Comparison of ENCODE assay signal across 21 cellular contexts in the genomic region with DNA sequence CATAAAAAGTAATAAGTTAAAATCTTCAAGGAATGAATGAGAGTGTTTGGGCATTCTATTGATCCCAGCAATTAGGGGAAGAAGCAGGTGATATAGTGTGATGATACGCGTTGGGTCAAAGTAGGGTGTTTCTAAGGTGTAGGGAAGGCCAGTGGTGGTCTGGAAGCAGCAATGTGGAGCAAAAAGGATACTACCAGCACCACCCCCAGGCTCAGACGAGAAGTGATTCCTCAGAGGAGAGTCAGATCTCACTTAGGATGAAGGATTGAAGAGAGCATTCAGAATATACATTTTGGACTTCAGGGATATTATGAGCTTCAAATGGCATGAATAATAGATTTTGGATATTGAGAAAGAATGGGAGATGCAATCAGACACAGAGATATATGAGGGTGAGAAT.
"Had no signal": no experiment of that assay in that cellular context is flagged by ENCODE, and none has a peak within 500 bp of the region (broad histone marks: within the 10 kb centered on the region; RNA-seq: fewer than 3 reads in every experiment).

No MANE protein-coding gene starts in this region.

- H3K27ac ChIP-seq: ascending aorta, body of pancreas, Peyer's patch, RWPE1, SJCRH30, WERI-Rb-1 had no signal

- H3K4me1 Mint-ChIP-seq: activated CD8-positive, alpha-beta memory T cell treated with anti-CD3 and anti-CD28 coated beads, Interleukin-2, amount 10 ng/mL, durations not matched to agents 7 days and 5 days; activated naive CD8-positive, alpha-beta T cell treated with anti-CD3 and anti-CD28 coated beads, Interleukin-2, amount 50 U/mL, for 24 hours had no signal

- H3K9me3 ChIP-seq: ascending aorta, body of pancreas, Peyer's patch, SJCRH30 had no signal

- H3K4me1 ChIP-seq: ascending aorta, body of pancreas, Peyer's patch, SJCRH30 had no signal

- H3K4me3 Mint-ChIP-seq: activated CD8-positive, alpha-beta memory T cell treated with anti-CD3 and anti-CD28 coated beads, Interleukin-2, amount 10 ng/mL, durations not matched to agents 7 days and 5 days; activated CD8-positive, alpha-beta T cell treated with anti-CD3 and anti-CD28 coated beads, Interleukin-2, amount 10 ng/mL, durations not matched to agents 7 days and 5 days; activated naive CD8-positive, alpha-beta T cell treated with anti-CD3 and anti-CD28 coated beads, Interleukin-2, amount 50 U/mL, for 24 hours; activated T-cell treated with anti-CD3 and anti-CD28 coated beads, Interleukin-2, amount 50 U/mL, for 24 hours; activated T-helper 1 cell treated with anti-CD3 and anti-CD28 coated beads, Interleukin-12 subunit alpha, Interleukin-12 subunit beta, Interleukin-2, Interleukin-4 antibody, amounts not matched to agents 30 ng/mL and 10 ng/mL and 1 ng/mL, durations not matched to agents 14 hours and 24 hours and 36 hours; T-helper 2 cell treated with Interferon-gamma antibody and Interleukin-4, amounts not matched to agents 5 μg/mL and 100 μg/mL, for 36 hours had no signal

- H3K36me3 Mint-ChIP-seq: activated CD8-positive, alpha-beta memory T cell treated with anti-CD3 and anti-CD28 coated beads, Interleukin-2, amount 10 ng/mL, durations not matched to agents 7 days and 5 days; activated naive CD4-positive, alpha-beta T cell treated with anti-CD3 and anti-CD28 coated beads, Interleukin-2, amount 50 U/mL, for 72 hours had no signal

- H3K36me3 ChIP-seq: ascending aorta, Peyer's patch, SJCRH30, WERI-Rb-1 had no signal

- H3K4me3 ChIP-seq: ascending aorta, body of pancreas, Peyer's patch, SJCRH30 had no signal

- H3K27ac Mint-ChIP-seq: activated CD8-positive, alpha-beta memory T cell treated with anti-CD3 and anti-CD28 coated beads, Interleukin-2, amount 10 ng/mL, durations not matched to agents 7 days and 5 days; activated CD8-positive, alpha-beta T cell treated with anti-CD3 and anti-CD28 coated beads, Interleukin-2, amount 10 ng/mL, durations not matched to agents 7 days and 5 days; activated naive CD4-positive, alpha-beta T cell treated with anti-CD3 and anti-CD28 coated beads, Interleukin-2, amount 50 U/mL, for 72 hours; activated naive CD8-positive, alpha-beta T cell treated with anti-CD3 and anti-CD28 coated beads, Interleukin-2, amount 50 U/mL, for 24 hours; activated T-cell treated with anti-CD3 and anti-CD28 coated beads, Interleukin-2, amount 50 U/mL, for 24 hours; activated T-helper 1 cell treated with anti-CD3 and anti-CD28 coated beads, Interleukin-12 subunit alpha, Interleukin-12 subunit beta, Interleukin-2, Interleukin-4 antibody, amounts not matched to agents 30 ng/mL and 10 ng/mL and 1 ng/mL, durations not matched to agents 14 hours and 24 hours and 36 hours; T-helper 2 cell treated with Interferon-gamma antibody and Interleukin-4, amounts not matched to agents 5 μg/mL and 100 μg/mL, for 36 hours had no signal

- H3K27me3 Mint-ChIP-seq: activated CD8-positive, alpha-beta memory T cell treated with anti-CD3 and anti-CD28 coated beads, Interleukin-2, amount 10 ng/mL, durations not matched to agents 7 days and 5 days; activated naive CD8-positive, alpha-beta T cell treated with anti-CD3 and anti-CD28 coated beads, Interleukin-2, amount 50 U/mL, for 24 hours; activated T-cell treated with anti-CD3 and anti-CD28 coated beads, Interleukin-2, amount 50 U/mL, for 24 hours had no signal

- H3K27me3 ChIP-seq: ascending aorta, body of pancreas, Peyer's patch, SJCRH30 had no signal

- DNase-seq: activated CD4-positive, alpha-beta T cell treated with anti-CD3 and anti-CD28 coated beads for 4 hours; activated CD4-positive, alpha-beta T cell treated with anti-CD3 and anti-CD28 coated beads, Interleukin-2, amount 50 U/mL, for 4 hours; activated CD8-positive, alpha-beta memory T cell treated with anti-CD3 and anti-CD28 coated beads, Interleukin-2, amount 10 ng/mL, durations not matched to agents 7 days and 5 days; activated effector memory CD4-positive, alpha-beta T cell treated with anti-CD3 and anti-CD28 coated beads, Interleukin-2, amount 50 U/mL, for 16 hours; activated naive CD4-positive, alpha-beta T cell treated with Interleukin-2 at 50 U/mL for 16 hours; activated T-cell treated with anti-CD3 and anti-CD28 coated beads, Interleukin-2, amount 50 U/mL, for 24 hours; amniotic stem cell; central memory CD4-positive, alpha-beta T cell; NCI-H1048; Peyer's patch; Right ventricle myocardium superior; WERI-Rb-1 had no signal
